Comparison of ENCODE assay signal across 8 cellular contexts in genomic region chr15:45135705-45136377, GRCh38. TPM values are rescaled to one million over a fixed set of nuclear protein-coding genes. Genes with fewer than 3 reads are reported as not detected.
"Had no signal": no experiment of that assay in that cellular context is flagged by ENCODE, and none has a peak within 500 bp of the region (broad histone marks: within the 10 kb centered on the region; RNA-seq: fewer than 3 reads in every experiment).

No MANE protein-coding gene starts in this region.

RNA-seq across cellular contexts. Expression of gene DUOX1, which starts 6.0 kb away (rescaled TPM):
- total RNA-seq: frontal cortex; SJSA1; T-helper 2 cell treated with Interferon-gamma antibody and Interleukin-4, amounts not matched to agents 100 ng/mL and 5 ng/mL, for 36 hours had no signal

RNA-seq across cellular contexts. Expression of gene DUOXA1, which starts 6.2 kb away (rescaled TPM):
- total RNA-seq: frontal cortex; liver; SJSA1; T-helper 2 cell treated with Interferon-gamma antibody and Interleukin-4, amounts not matched to agents 100 ng/mL and 5 ng/mL, for 36 hours had no signal

RNA-seq across cellular contexts. Expression of gene DUOXA2, which starts 21.7 kb away (rescaled TPM):
- total RNA-seq: activated naive CD4-positive, alpha-beta T cell treated with anti-CD3 and anti-CD28 coated beads, Interleukin-2, amount 50 U/mL, for 72 hours; epithelial cell of proximal tubule; frontal cortex; heart left ventricle; liver; SJSA1; subcutaneous adipose tissue; T-helper 2 cell treated with Interferon-gamma antibody and Interleukin-4, amounts not matched to agents 100 ng/mL and 5 ng/mL, for 36 hours had no signal

RNA-seq across cellular contexts. Expression of gene DUOX2, which starts 21.9 kb away (rescaled TPM):
- total RNA-seq: epithelial cell of proximal tubule; frontal cortex; SJSA1; T-helper 2 cell treated with Interferon-gamma antibody and Interleukin-4, amounts not matched to agents 100 ng/mL and 5 ng/mL, for 36 hours had no signal
